ENCODE assay signal across 11 cellular contexts in the genomic region with DNA sequence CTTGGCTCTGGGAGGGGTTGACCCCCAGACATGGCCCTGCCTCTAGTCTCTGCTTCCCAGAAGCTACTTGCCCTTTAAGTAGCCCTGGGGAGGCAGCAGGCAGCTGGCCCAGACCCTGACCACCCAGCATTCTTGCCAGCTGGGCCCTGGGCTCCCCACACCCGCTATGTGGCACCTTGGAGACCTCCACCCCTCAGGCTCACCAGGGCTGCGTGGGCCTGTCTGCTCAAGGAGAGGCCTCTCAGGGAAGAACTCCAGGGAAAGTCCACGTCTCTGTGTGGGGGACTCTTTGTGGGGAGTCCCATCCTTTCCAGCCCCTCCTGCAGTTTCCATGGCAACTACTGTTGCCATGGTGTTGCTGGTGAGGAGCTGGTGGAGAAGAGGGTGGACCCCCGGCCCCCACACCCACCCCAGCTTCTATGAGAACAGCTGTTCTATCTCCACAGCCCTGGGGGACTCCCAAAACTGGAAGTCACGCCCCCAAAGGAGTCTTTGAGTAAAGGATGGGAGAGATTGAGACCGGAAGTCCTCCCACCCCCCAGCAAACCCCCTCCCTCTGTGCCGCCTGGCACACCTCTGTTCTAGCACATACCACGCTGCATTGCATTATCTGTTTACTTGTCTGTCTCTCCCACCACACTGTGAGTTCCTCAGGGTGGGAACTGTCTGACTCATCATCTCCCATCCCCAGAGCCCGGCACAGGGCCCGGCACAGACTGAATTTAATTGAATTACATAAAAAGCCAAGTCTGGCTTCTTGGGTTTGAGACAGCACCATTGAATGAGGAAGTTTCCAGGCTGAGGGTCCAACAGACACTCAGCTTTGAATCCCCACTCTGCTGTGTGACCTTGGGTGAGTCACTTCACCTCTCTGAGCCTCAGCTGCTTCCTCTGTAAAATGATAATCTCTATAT. TPM values are rescaled to one million over a fixed set of nuclear protein-coding genes. Genes with fewer than 3 reads are reported as not detected.
A peak's percentile ranks its signal among the peaks of the same experiment; 100 is the strongest.
DNase-seq lines count a peak whose midpoint lies in the region; ATAC-seq and TF ChIP-seq lines count a peak whose summit lies in the region.
"Had no signal": no experiment of that assay in that cellular context is flagged by ENCODE, and none has a peak within 500 bp of the region (broad histone marks: within the 10 kb centered on the region; RNA-seq: fewer than 3 reads in every experiment).

No MANE protein-coding gene starts in this region.

- H3K4me1 ChIP-seq in heart left ventricle: peaks cover 0 to 32% (median 16%) of the 10 kb centered on the region in 12 donors
- peaks cover 0 to 16% (median 6%) of the 10 kb centered on the region in 4 donors for H3K4me1 ChIP-seq in sigmoid colon

- H3K4me1 Mint-ChIP-seq in stimulated activated naive CD8-positive, alpha-beta T cell treated with anti-CD3 and anti-CD28 coated beads, Interleukin-15, amount 100 ng/mL, for 72 hours: peaks cover 14% of the 10 kb centered on the region

- 56 to 75% (median 66%) methylated on average over 9 to 10 of the region's 10 CpGs for WGBS in heart left ventricle, 4 donors
- 71 to 73% methylated on average over 10 of the region's 10 CpGs for WGBS in sigmoid colon, 2 donors

- H3K27me3 ChIP-seq in heart left ventricle: no peaks in the 10 kb centered on the region
- no peaks in the 10 kb centered on the region for H3K27me3 ChIP-seq in sigmoid colon

- peak overlapping the region; percentile 72 for H3K27ac ChIP-seq in angular gyrus (ENCODE audit: low read depth, low read length)
- peak overlapping the region in 11 of 12 donors; percentile 7 to 85 (median 57) for H3K27ac ChIP-seq in heart left ventricle
- H3K27ac ChIP-seq in sigmoid colon: peak overlapping the region; percentile 37 to 62 (median 52)

- TF ChIP-seq EP300 in sigmoid colon (IDR thresholded peaks at IDR 0.05): no peak

- intact Hi-C loops in heart left ventricle (cut with DNase I) (no loop called here), sigmoid colon (cut with DNase I) (no loop called here)

- peak overlapping the region in 1 of 2 donors; percentile 57 for H3K27ac Mint-ChIP-seq in stimulated activated naive CD8-positive, alpha-beta T cell treated with anti-CD3 and anti-CD28 coated beads, Interleukin-15, amount 100 ng/mL, for 72 hours

- H3K9me3 ChIP-seq in heart left ventricle (no peaks in the 10 kb centered on the region), sigmoid colon (no peaks in the 10 kb centered on the region)

- TF ChIP-seq POLR2A in heart left ventricle (IDR thresholded peaks at IDR 0.05) (no peak), sigmoid colon (IDR thresholded peaks at IDR 0.05) (no peak)

- DNase-seq in ELR (ENCODE audit: low read depth) (peak; percentile 75), heart left ventricle (peak in 2 of 5 donors; percentile 53 to 71), sigmoid colon (peak; percentile 82), activated gamma-delta T cell treated with Interleukin-2 at 50 U/mL for 16 hours (no peak)
- no peak for DNase-seq in stimulated activated naive CD8-positive, alpha-beta T cell treated with anti-CD3 and anti-CD28 coated beads, Interleukin-15, amount 100 ng/mL, for 72 hours
- DNase-seq: activated naive CD4-positive, alpha-beta T cell treated with Interleukin-2 at 50 U/mL for 16 hours; GF-D8; T1000 had no signal

- H3K4me3 Mint-ChIP-seq in stimulated activated naive CD8-positive, alpha-beta T cell treated with anti-CD3 and anti-CD28 coated beads, Interleukin-15, amount 100 ng/mL, for 72 hours: no peak overlapping the region

- no peak for TF ChIP-seq CTCF in heart left ventricle (IDR thresholded peaks at IDR 0.05)
- no peak for TF ChIP-seq CTCF in sigmoid colon (IDR thresholded peaks at IDR 0.05)

- no peaks in the 10 kb centered on the region for H3K36me3 ChIP-seq in heart left ventricle
- no peaks in the 10 kb centered on the region for H3K36me3 ChIP-seq in sigmoid colon

- H3K9me3 Mint-ChIP-seq in stimulated activated naive CD8-positive, alpha-beta T cell treated with anti-CD3 and anti-CD28 coated beads, Interleukin-15, amount 100 ng/mL, for 72 hours: no peaks in the 10 kb centered on the region

- peak overlapping the region in 1 of 12 donors; percentile 7 for H3K4me3 ChIP-seq in heart left ventricle
- H3K4me3 ChIP-seq in sigmoid colon: no peak overlapping the region

- H3K27me3 Mint-ChIP-seq in stimulated activated naive CD8-positive, alpha-beta T cell treated with anti-CD3 and anti-CD28 coated beads, Interleukin-15, amount 100 ng/mL, for 72 hours: peaks cover 8% of the 10 kb centered on the region

- ATAC-seq in heart left ventricle: peak; percentile 28 to 71 (median 50)
- no peak for ATAC-seq in GM19035 (IDR thresholded peaks at IDR 0.05; ENCODE audit: unreplicated experiment)
- no peak for ATAC-seq in stimulated activated naive CD8-positive, alpha-beta T cell treated with anti-CD3 and anti-CD28 coated beads, Interleukin-15, amount 100 ng/mL, for 72 hours
- ATAC-seq in HG03342 (IDR thresholded peaks at IDR 0.05; ENCODE audit: unreplicated experiment): no peak

RNA-seq across cellular contexts. Expression of gene DNM1, which starts 12.6 kb away (rescaled TPM):
- 10 to 100 TPM in 1 of 9 donors, 1 to 10 TPM in 8; 1.6 to 17.2 (median 3.6) TPM for total RNA-seq in heart left ventricle
- 1 to 10 TPM; 2.2 to 7.7 TPM for polyA plus RNA-seq in heart left ventricle
- total RNA-seq in sigmoid colon: 10 to 100 TPM in 2 of 4 donors, 1 to 10 TPM in 2; 7.7 to 40.2 (median 12.9) TPM
- polyA plus RNA-seq in sigmoid colon: 1 to 10 TPM in 2 of 3 donors, under 1 TPM in 1; 0.46 to 9.3 (median 1.2) TPM

RNA-seq across cellular contexts. Expression of gene CIZ1, which starts 24.4 kb away (rescaled TPM):
- 100 to 1,000 TPM in 1 of 9 donors, 10 to 100 TPM in 8; 42.6 to 101 (median 79.3) TPM for total RNA-seq in heart left ventricle
- polyA plus RNA-seq in heart left ventricle: 10 to 100 TPM; 43.7 to 53.8 TPM
- 100 to 1,000 TPM in 1 of 4 donors, 10 to 100 TPM in 3; 60.2 to 116 (median 68.5) TPM for total RNA-seq in sigmoid colon
- 10 to 100 TPM; 25.7 to 58.3 (median 46.8) TPM for polyA plus RNA-seq in sigmoid colon

RNA-seq across cellular contexts. Expression of gene BBLN, which starts 55.7 kb away (rescaled TPM):
- 100 to 1,000 TPM in 2 of 9 donors, 10 to 100 TPM in 7; 29.9 to 280 (median 46.4) TPM for total RNA-seq in heart left ventricle
- polyA plus RNA-seq in heart left ventricle: 100 to 1,000 TPM in 1 of 2 donors, 10 to 100 TPM in 1; 47.3 to 122 TPM
- total RNA-seq in sigmoid colon: 100 to 1,000 TPM; 158 to 273 (median 204) TPM
- 100 to 1,000 TPM; 111 to 123 (median 113) TPM for polyA plus RNA-seq in sigmoid colon

Comparison
In these comparisons a context has a peak if more than half of its experiments do, and no peak if none do; other contexts are left out.
1. DNase-seq: peak in ELR (single experiment) and sigmoid colon (single experiment); none in activated gamma-delta T cell treated with Interleukin-2 at 50 U/mL for 16 hours (single experiment) and stimulated activated naive CD8-positive, alpha-beta T cell treated with anti-CD3 and anti-CD28 coated beads, Interleukin-15, amount 100 ng/mL, for 72 hours (0 of 2).
2. ATAC-seq: peak in heart left ventricle (4 of 4); none in GM19035 (single experiment), stimulated activated naive CD8-positive, alpha-beta T cell treated with anti-CD3 and anti-CD28 coated beads, Interleukin-15, amount 100 ng/mL, for 72 hours (single experiment) and HG03342 (single experiment).
3. Peak in every context shown above with its lines, with median percentiles within 50 percentile points of each other: H3K27ac ChIP-seq.